ENCODE assay signal across 12 cellular contexts in genomic region chr12:67655829-67656614, GRCh38. TPM values are rescaled to one million over a fixed set of nuclear protein-coding genes. Genes with fewer than 3 reads are reported as not detected.
DNase-seq lines count a peak whose midpoint lies in the region; ATAC-seq and TF ChIP-seq lines count a peak whose summit lies in the region.
"Had no signal": no experiment of that assay in that cellular context is flagged by ENCODE, and none has a peak within 500 bp of the region (broad histone marks: within the 10 kb centered on the region; RNA-seq: fewer than 3 reads in every experiment).

No MANE protein-coding gene starts in this region.

- peaks cover 34 to 94% (median 75%) of the 10 kb centered on the region in 4 donors for H3K4me1 Mint-ChIP-seq in CD4-positive, CD25-positive, alpha-beta regulatory T cell
- H3K4me1 Mint-ChIP-seq in HFFc6 (ENCODE audit: low read depth): peaks cover 94% of the 10 kb centered on the region
- peaks cover 60 to 79% of the 10 kb centered on the region in 2 donors for H3K4me1 Mint-ChIP-seq in effector memory CD8-positive, alpha-beta T cell (ENCODE audit: low read depth in 2 of 2)
- H3K4me1 Mint-ChIP-seq in naive B cell: peaks cover 40 to 69% (median 47%) of the 10 kb centered on the region in 3 donors

- no peaks in the 10 kb centered on the region for H3K9me3 ChIP-seq in CD4-positive, CD25-positive, alpha-beta regulatory T cell (ENCODE audit: control insufficient read depth in 2 of 2, low read length in 2 of 2)
- H3K9me3 ChIP-seq: tibial artery had no signal

- DNase-seq in CD4-positive, CD25-positive, alpha-beta regulatory T cell: no peak
- no peak for DNase-seq in HFFc6
- no peak for DNase-seq in effector memory CD8-positive, alpha-beta T cell
- DNase-seq in naive B cell: no peak
- DNase-seq in NCI-H526 treated with DMSO at 0.1 percent for 48 hours (lab: John Stamatoyannopoulos, UW): no peak
- no peak for DNase-seq in stimulated activated CD4-positive, alpha-beta T cell treated with anti-CD3 and anti-CD28 coated beads, Interleukin-15, amount 100 ng/mL, for 24 hours
- DNase-seq in ecto neural progenitor cell (ENCODE audit: low spot score): no peak
- DNase-seq in DMS153 treated with DMSO at 0.1 percent for 48 hours (lab: John Stamatoyannopoulos, UW; ENCODE audit: unreplicated experiment): no peak
- DNase-seq: NCI-H1417 treated with DMSO at 0.1 percent for 48 hours; NCI-H446; stimulated activated CD4-positive, alpha-beta T cell treated with anti-CD3 and anti-CD28 coated beads, Interleukin-2, amount 100 ng/mL, for 24 hours; tibial artery had no signal

- H3K27ac ChIP-seq in CD4-positive, CD25-positive, alpha-beta regulatory T cell (ENCODE audit: insufficient read depth, low read length, poor library complexity, severe bottlenecking): no peak overlapping the region
- H3K27ac ChIP-seq: tibial artery had no signal

- peak overlapping the region; percentile 62 for H3K4me3 ChIP-seq in CD4-positive, CD25-positive, alpha-beta regulatory T cell (ENCODE audit: low read depth, low read length)
- H3K4me3 ChIP-seq: tibial artery had no signal

- H3K36me3 Mint-ChIP-seq in CD4-positive, CD25-positive, alpha-beta regulatory T cell: peaks cover 58% of the 10 kb centered on the region
- peaks cover 67% of the 10 kb centered on the region for H3K36me3 Mint-ChIP-seq in HFFc6 (ENCODE audit: low read depth)
- peaks cover 76% of the 10 kb centered on the region for H3K36me3 Mint-ChIP-seq in effector memory CD8-positive, alpha-beta T cell (ENCODE audit: insufficient read depth)
- H3K36me3 Mint-ChIP-seq in naive B cell: peaks cover 12 to 33% of the 10 kb centered on the region in 2 donors

- H3K27me3 Mint-ChIP-seq in CD4-positive, CD25-positive, alpha-beta regulatory T cell: no peaks in the 10 kb centered on the region
- H3K27me3 Mint-ChIP-seq in HFFc6 (ENCODE audit: insufficient read depth) (peaks cover 2% of the 10 kb centered on the region), naive B cell (no peaks in the 10 kb centered on the region)
- H3K27me3 Mint-ChIP-seq in effector memory CD8-positive, alpha-beta T cell: no peaks in the 10 kb centered on the region

- H3K27me3 ChIP-seq in CD4-positive, CD25-positive, alpha-beta regulatory T cell (ENCODE audit: control insufficient read depth, insufficient read depth, low read length): no peaks in the 10 kb centered on the region
- H3K27me3 ChIP-seq: tibial artery had no signal

- peak overlapping the region; percentile 17 to 78 (median 66) for H3K4me3 Mint-ChIP-seq in CD4-positive, CD25-positive, alpha-beta regulatory T cell
- peak overlapping the region; percentile 0; the same call in 1 of the 2 replicates for H3K4me3 Mint-ChIP-seq in HFFc6
- H3K4me3 Mint-ChIP-seq in effector memory CD8-positive, alpha-beta T cell: peak overlapping the region; percentile 42 to 97
- H3K4me3 Mint-ChIP-seq in naive B cell: no peak overlapping the region

- peaks cover 57% of the 10 kb centered on the region for H3K36me3 ChIP-seq in CD4-positive, CD25-positive, alpha-beta regulatory T cell (ENCODE audit: control insufficient read depth, insufficient read depth, low read length)

- no peak for TF ChIP-seq CTCF in HFFc6 (IDR thresholded peaks at IDR 0.05)

- no peaks in the 10 kb centered on the region for H3K9me3 Mint-ChIP-seq in CD4-positive, CD25-positive, alpha-beta regulatory T cell
- H3K9me3 Mint-ChIP-seq in HFFc6 (no peaks in the 10 kb centered on the region), naive B cell (no peaks in the 10 kb centered on the region)
- H3K9me3 Mint-ChIP-seq in effector memory CD8-positive, alpha-beta T cell: no peaks in the 10 kb centered on the region

- peak overlapping the region in 2 of 3 donors; percentile 63 to 81 for H3K27ac Mint-ChIP-seq in CD4-positive, CD25-positive, alpha-beta regulatory T cell
- peak overlapping the region; percentile 20 for H3K27ac Mint-ChIP-seq in HFFc6
- peak overlapping the region; percentile 61 to 79 for H3K27ac Mint-ChIP-seq in effector memory CD8-positive, alpha-beta T cell
- peak overlapping the region in 4 of 6 donors; percentile 40 to 74 (median 53) for H3K27ac Mint-ChIP-seq in naive B cell

- peaks cover 84% of the 10 kb centered on the region for H3K4me1 ChIP-seq in CD4-positive, CD25-positive, alpha-beta regulatory T cell (ENCODE audit: control insufficient read depth, insufficient read depth, low read length, poor library complexity, severe bottlenecking)

- no peak for ATAC-seq in CD4-positive, CD25-positive, alpha-beta regulatory T cell (ENCODE audit: low read depth in 2 of 2)
- no peak for ATAC-seq in effector memory CD8-positive, alpha-beta T cell (replicated peaks)
- no peak for ATAC-seq in naive B cell (ENCODE audit: low read depth in 2 of 2)

RNA-seq across cellular contexts. Expression of gene DYRK2, which starts 7.5 kb away (rescaled TPM):
- 91.4 TPM for total RNA-seq in CD4-positive, CD25-positive, alpha-beta regulatory T cell
- 10 to 100 TPM; 53.5 to 87.9 (median 71.9) TPM for polyA plus RNA-seq in CD4-positive, CD25-positive, alpha-beta regulatory T cell
- total RNA-seq in HFFc6 (2021; fragmentation: NEBNext Ultra II Directional; extraction: Animal tissue kit (Norgen Biotek cat#: 25700)): 10 to 100 TPM; 30.4 to 40.1 (median 31.6) TPM
- 10 to 100 TPM; 27.4 to 62.0 (median 36.5) TPM for polyA plus RNA-seq in naive B cell (ENCODE audit: low read depth in 6 of 6)

Comparison
In these comparisons a context has a peak if more than half of its experiments do, and no peak if none do; other contexts are left out.
1. H3K27ac Mint-ChIP-seq: peak in every context shown above with its lines; median percentile 72 in CD4-positive, CD25-positive, alpha-beta regulatory T cell; 70 in effector memory CD8-positive, alpha-beta T cell; 53 in naive B cell; 20 in HFFc6.
2. H3K4me3 Mint-ChIP-seq: peak in CD4-positive, CD25-positive, alpha-beta regulatory T cell (4 of 4), HFFc6 (single experiment) and effector memory CD8-positive, alpha-beta T cell (2 of 2); none in naive B cell (0 of 8).